In genomic region chr19:37218592-37218935, GRCh38 we compare ENCODE assay signal across 8 cellular contexts. TPM values are rescaled to one million over a fixed set of nuclear protein-coding genes. Genes with fewer than 3 reads are reported as not detected.
DNase-seq lines count a peak whose midpoint lies in the region; ATAC-seq and TF ChIP-seq lines count a peak whose summit lies in the region.

No MANE protein-coding gene starts in this region.

- intact Hi-C loops in MCF 10A (cut with micrococcal nuclease): loop anchor here (5.0 to 10.0 kb wide), 6 partner anchors 46 to 844 kb away; partner anchors contain the start of genes ZFP14, ZNF420, ZNF461 and ZNF540
- intact Hi-C loops in tibial artery (cut with DNase I; ENCODE audit: low total_unique reads): loop anchor here (5.0 kb wide), 1 partner anchor 46 kb away; the partner anchor contains the start of gene ZNF585A

- H3K9me3 ChIP-seq in BE2C (no peaks in the 10 kb centered on the region), lung (ENCODE audit: control insufficient read depth in 2 of 2, insufficient read depth in 1 of 2, low read length in 1 of 2) (peaks cover 0 to 4% of the 10 kb centered on the region in 2 donors), tibial artery (peaks cover 0 to 12% (median 0%) of the 10 kb centered on the region in 3 donors)

- CTCF ChIA-PET in MCF 10A (lab: Yijun Ruan, JAX): no interaction called here

- H3K36me3 Mint-ChIP-seq in IgD-negative memory B cell: peaks cover 19% of the 10 kb centered on the region
- peaks cover 31% of the 10 kb centered on the region for H3K36me3 Mint-ChIP-seq in MCF 10A (ENCODE audit: insufficient read depth, unreplicated experiment)

- H3K4me1 ChIP-seq in BE2C (no peaks in the 10 kb centered on the region), lung (ENCODE audit: control insufficient read depth in 2 of 2, insufficient read depth in 2 of 2, low read length in 2 of 2) (peaks cover 2 to 6% of the 10 kb centered on the region in 2 donors), tibial artery (peaks cover 0 to 25% (median 10%) of the 10 kb centered on the region in 4 donors)

- H3K27me3 ChIP-seq in BE2C (no peaks in the 10 kb centered on the region), lung (ENCODE audit: control insufficient read depth, insufficient read depth) (no peaks in the 10 kb centered on the region), tibial artery (no peaks in the 10 kb centered on the region)

- H3K27ac Mint-ChIP-seq in IgD-negative memory B cell (peak overlapping the region; percentile 87 to 99 (median 93)), MCF 10A (ENCODE audit: low read depth, unreplicated experiment) (peak overlapping the region; percentile 90)

- BruUV-seq in MCF 10A (replicated peaks; lab: Mats Ljungman, UMichigan): TSS peak; percentile 75

- H3K4me1 Mint-ChIP-seq in IgD-negative memory B cell (peaks cover 14 to 20% (median 16%) of the 10 kb centered on the region in 3 donors), MCF 10A (ENCODE audit: insufficient read depth, unreplicated experiment) (peaks cover 21% of the 10 kb centered on the region)

- H3K36me3 ChIP-seq in BE2C (peaks cover 5% of the 10 kb centered on the region; the same call in 1 of the 2 replicates), lung (ENCODE audit: control insufficient read depth in 2 of 2, insufficient read depth in 2 of 2, low read length in 2 of 2) (peaks cover 2 to 5% of the 10 kb centered on the region in 2 donors), tibial artery (peaks cover 13 to 26% (median 16%) of the 10 kb centered on the region in 3 donors)

- H3K4me3 ChIP-seq in BE2C (ENCODE audit: low read depth, low read length) (peak overlapping the region; percentile 99), lung (peak overlapping the region; percentile 95), tibial artery (peak overlapping the region; percentile 77 to 79)

- DNase-seq in BE2C: no peak
- no peak for DNase-seq in MCF 10A (ENCODE audit: unreplicated experiment)
- DNase-seq in lung (ENCODE audit: low spot score): no peak
- no peak for DNase-seq in tibial artery
- no peak for DNase-seq in HuH-7 (ENCODE audit: low spot score)
- DNase-seq in stimulated activated naive CD4-positive, alpha-beta T cell treated with Interleukin-2 at 50 U/mL for 16 hours (lab: John Stamatoyannopoulos, UW): no peak

- H3K4me3 Mint-ChIP-seq in IgD-negative memory B cell (peak overlapping the region; percentile 89 to 96 (median 96)), MCF 10A (ENCODE audit: unreplicated experiment) (peak overlapping the region; percentile 89)

- POLR2A ChIA-PET in MCF 10A (lab: Yijun Ruan, JAX): interaction anchor here (0.7 kb wide), 1 partner anchor 729 kb away, joined by 3 read pairs; the partner anchor contains the start of gene ZNF566

- H3K27me3 Mint-ChIP-seq in IgD-negative memory B cell (no peaks in the 10 kb centered on the region), MCF 10A (ENCODE audit: insufficient read depth, unreplicated experiment) (no peaks in the 10 kb centered on the region)

- H3K9me3 Mint-ChIP-seq in IgD-negative memory B cell (peaks cover 0 to 14% (median 8%) of the 10 kb centered on the region in 3 donors), MCF 10A (ENCODE audit: unreplicated experiment) (no peaks in the 10 kb centered on the region)

- ATAC-seq in lung (ENCODE audit: insufficient read depth, low FRiP score) (no peak), GM19397 (IDR thresholded peaks at IDR 0.05; ENCODE audit: unreplicated experiment) (no peak)

- H3K27ac ChIP-seq in lung (ENCODE audit: low read depth in 1 of 2, low read length in 1 of 2) (peak overlapping the region; percentile 95 to 97), tibial artery (peak overlapping the region; percentile 78 to 87)

- no peak for TF ChIP-seq CTCF in BE2C (IDR thresholded peaks at IDR 0.05; ENCODE audit: low read depth, low read length)
- TF ChIP-seq CTCF in MCF 10A (IDR thresholded peaks at IDR 0.05; ENCODE audit: unreplicated experiment): no peak
- no peak for TF ChIP-seq CTCF in lung (IDR thresholded peaks at IDR 0.05; ENCODE audit: control extremely low read depth, extremely low read depth)
- no peak for TF ChIP-seq CTCF in tibial artery (IDR thresholded peaks at IDR 0.05)

- 19 to 26% methylated on average over 6 of the region's 6 CpGs for WGBS in lung, 2 donors

RNA-seq across cellular contexts. Expression of gene ZNF383, which starts 0.6 kb away (rescaled TPM):
- polyA plus RNA-seq in BE2C (2012; ENCODE audit: insufficient read depth, insufficient read length, low read depth): 4.6 TPM
- polyA plus RNA-seq in IgD-negative memory B cell (9.6 TPM), lung (1 to 10 TPM; 2.9 to 6.0 TPM)
- total RNA-seq in MCF 10A (2022) (7.4 and 9.2 TPM in 2 replicates), lung (10 to 100 TPM in 1 of 2 donors, 1 to 10 TPM in 1; 9.0 to 19.9 TPM)

RNA-seq across cellular contexts. Expression of gene ZNF585B, which starts 8.2 kb away (rescaled TPM):
- 7.4 TPM for polyA plus RNA-seq in BE2C (2012; ENCODE audit: insufficient read depth, insufficient read length, low read depth)
- polyA plus RNA-seq in IgD-negative memory B cell (5.8 TPM), lung (1 to 10 TPM; 4.0 to 4.4 TPM)
- total RNA-seq in MCF 10A (2022) (14.5 and 16.9 TPM in 2 replicates), lung (10 to 100 TPM; 12.3 to 22.9 TPM)

RNA-seq across cellular contexts. Expression of gene ZNF585A, which starts 46.1 kb away (rescaled TPM):
- 3.5 TPM for polyA plus RNA-seq in BE2C (2012; ENCODE audit: insufficient read depth, insufficient read length, low read depth)
- polyA plus RNA-seq in IgD-negative memory B cell: 46.1 TPM
- total RNA-seq in MCF 10A (2022): 6.1 and 10.4 TPM in 2 replicates
- 10 to 100 TPM in 1 of 2 donors, 1 to 10 TPM in 1; 8.5 to 17.2 TPM for total RNA-seq in lung
- 10 to 100 TPM in 1 of 2 donors, 1 to 10 TPM in 1; 9.9 to 12.7 TPM for polyA plus RNA-seq in lung
